31 cellular contexts compared by ENCODE assay signal in the genomic region with DNA sequence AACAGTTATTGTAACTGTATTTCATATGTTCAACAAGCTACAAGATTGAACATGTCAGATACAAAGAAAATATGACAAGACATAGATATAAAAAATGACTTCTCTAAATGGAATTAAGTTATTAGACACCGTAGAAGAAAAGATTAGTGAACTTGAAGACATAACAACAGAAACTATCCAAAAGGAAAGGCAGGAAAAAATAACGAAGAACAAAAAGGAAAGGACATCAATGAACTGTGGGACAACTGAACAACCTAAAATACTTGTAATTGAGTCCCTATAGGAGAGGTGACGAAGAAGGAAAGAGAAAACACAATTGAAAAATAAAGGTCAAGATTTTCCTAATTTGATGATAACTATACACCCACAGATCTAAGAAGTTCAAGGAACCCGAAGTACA.
"Had no signal": no experiment of that assay in that cellular context is flagged by ENCODE, and none has a peak within 500 bp of the region (broad histone marks: within the 10 kb centered on the region; RNA-seq: fewer than 3 reads in every experiment).

No MANE protein-coding gene starts in this region.

- H3K4me3 ChIP-seq: ascending aorta, breast epithelium, cardiac muscle cell, colonic mucosa had no signal

- H3K27ac Mint-ChIP-seq: activated B cell treated with CpG ODN at 0.5 μM for 24 hours; activated naive CD4-positive, alpha-beta T cell treated with anti-CD3 and anti-CD28 coated beads, Interleukin-2, amount 10 ng/mL, durations not matched to agents 7 days and 5 days; activated naive CD4-positive, alpha-beta T cell treated with anti-CD3 and anti-CD28 coated beads, Interleukin-2, amount 50 U/mL, for 72 hours; activated T-cell treated with anti-CD3 and anti-CD28 coated beads, Interleukin-2, amount 50 U/mL, for 24 hours; brain; T-cell; T-helper 1 cell treated with Interleukin-12 subunit alpha and Interleukin-12 subunit beta and Interleukin-4 antibody, amounts not matched to agents 30 μg/mL and 1 μg/mL, for 36 hours; T-helper 2 cell treated with Interferon-gamma antibody and Interleukin-4, amounts not matched to agents 5 μg/mL and 100 μg/mL, for 36 hours had no signal

- H3K27me3 Mint-ChIP-seq: activated B cell treated with CpG ODN at 0.5 μM for 24 hours; activated naive CD4-positive, alpha-beta T cell treated with anti-CD3 and anti-CD28 coated beads, Interleukin-2, amount 10 ng/mL, durations not matched to agents 7 days and 5 days; activated T-cell treated with anti-CD3 and anti-CD28 coated beads, Interleukin-2, amount 50 U/mL, for 24 hours; T-cell had no signal

- H3K27ac ChIP-seq: ascending aorta, breast epithelium, cardiac muscle cell, colonic mucosa, WERI-Rb-1 had no signal

- H3K9me3 ChIP-seq: colonic mucosa had no signal

- ATAC-seq: activated CD4-positive, CD25-positive, alpha-beta regulatory T cell treated with anti-CD3 and anti-CD28 coated beads, Interleukin-2, amount 50 U/mL, for 24 hours; activated naive CD4-positive, alpha-beta T cell treated with anti-CD3 and anti-CD28 coated beads, Interleukin-2, amount 50 U/mL, for 72 hours; esophagus mucosa; T-cell had no signal

- DNase-seq: activated B cell treated with CpG ODN at 0.5 μM for 24 hours; activated CD4-positive, alpha-beta T cell treated with anti-CD3 and anti-CD28 coated beads for 48 hours; activated CD4-positive, alpha-beta T cell treated with anti-CD3 and anti-CD28 coated beads, Interleukin-2, amount 50 U/mL, for 1 hour; activated CD4-positive, alpha-beta T cell treated with anti-CD3 and anti-CD28 coated beads, Interleukin-2, amount 50 U/mL, for 48 hours; activated CD8-positive, alpha-beta memory T cell treated with anti-CD3 and anti-CD28 coated beads, Interleukin-2, amount 50 U/mL, for 48 hours; activated gamma-delta T cell; activated naive CD4-positive, alpha-beta T cell; activated naive CD4-positive, alpha-beta T cell treated with anti-CD3 and anti-CD28 coated beads, Interleukin-2, amount 10 ng/mL, durations not matched to agents 7 days and 5 days; activated T-cell treated with anti-CD3 and anti-CD28 coated beads for 4 hours; activated T-cell treated with anti-CD3 and anti-CD28 coated beads, Interleukin-2, amount 50 U/mL, for 24 hours; central memory CD4-positive, alpha-beta T cell; cerebellar nuclear complex; colonic mucosa; effector CD8-positive, alpha-beta T cell; foreskin fibroblast; head of caudate nucleus; hypothalamus; T-cell; T1000; WERI-Rb-1 had no signal

- H3K4me1 ChIP-seq: ascending aorta, breast epithelium, colonic mucosa had no signal

- H3K36me3 ChIP-seq: breast epithelium, colonic mucosa, WERI-Rb-1 had no signal

- H3K4me1 Mint-ChIP-seq: activated B cell treated with CpG ODN at 0.5 μM for 24 hours; activated naive CD4-positive, alpha-beta T cell treated with anti-CD3 and anti-CD28 coated beads, Interleukin-2, amount 10 ng/mL, durations not matched to agents 7 days and 5 days; brain had no signal

- H3K4me3 Mint-ChIP-seq: activated B cell treated with CpG ODN at 0.5 μM for 24 hours; activated naive CD4-positive, alpha-beta T cell treated with anti-CD3 and anti-CD28 coated beads, Interleukin-2, amount 10 ng/mL, durations not matched to agents 7 days and 5 days; activated T-cell treated with anti-CD3 and anti-CD28 coated beads, Interleukin-2, amount 50 U/mL, for 24 hours; brain; T-helper 1 cell treated with Interleukin-12 subunit alpha and Interleukin-12 subunit beta and Interleukin-4 antibody, amounts not matched to agents 30 μg/mL and 1 μg/mL, for 36 hours; T-helper 2 cell treated with Interferon-gamma antibody and Interleukin-4, amounts not matched to agents 5 μg/mL and 100 μg/mL, for 36 hours had no signal

- FAIRE-seq: endometrium, frontal cortex had no signal

- H3K27me3 ChIP-seq: ascending aorta, breast epithelium, cardiac muscle cell, colonic mucosa had no signal
